In genomic region chr5:173057062-173057924, GRCh38 we compare ENCODE assay signal across 8 cellular contexts. TPM values are rescaled to one million over a fixed set of nuclear protein-coding genes. Genes with fewer than 3 reads are reported as not detected.
DNase-seq lines count a peak whose midpoint lies in the region; ATAC-seq, FAIRE-seq and TF ChIP-seq lines count a peak whose summit lies in the region.

No MANE protein-coding gene starts in this region.

- H3K27ac ChIP-seq in astrocyte (ENCODE audit: low read depth, low read length), result peak overlapping the region; percentile 93
- H3K27ac ChIP-seq in rectal smooth muscle tissue (ENCODE audit: low read depth, low read length), result peak overlapping the region; percentile 91
- peak overlapping the region; percentile 18 to 88 for H3K27ac ChIP-seq in aorta (ENCODE audit: low read depth in 1 of 2, low read length in 2 of 2)

- H4K20me1 ChIP-seq in astrocyte (ENCODE audit: insufficient read depth, low read length), result no peaks in the 10 kb centered on the region

- TF ChIP-seq CTCF in astrocyte (IDR thresholded peaks at IDR 0.05; ENCODE audit: insufficient read depth, low read depth, low read length), result no peak

- intact Hi-C loops in aorta (cut with DNase I), result loop anchor here (2.0 to 10.0 kb wide), 5 partner anchors 40 to 88 kb away; partner anchors contain the start of genes ATP6V0E1 (in 2 of the 2) and BNIP1 (in 2 of the 2)

- H2AFZ ChIP-seq in astrocyte (ENCODE audit: low read depth, low read length), result peak overlapping the region; percentile 90

- no peaks in the 10 kb centered on the region for H3K36me3 Mint-ChIP-seq in astrocyte (ENCODE audit: low read depth, unreplicated experiment)

- FAIRE-seq in GM18507 (lab: Jason Lieb, UNC) (peak; percentile 96), astrocyte (lab: Jason Lieb, UNC) (no peak)

- peaks cover 5% of the 10 kb centered on the region for H3K79me2 ChIP-seq in astrocyte (ENCODE audit: insufficient read depth, low read length)

- H3K27me3 Mint-ChIP-seq in astrocyte (ENCODE audit: low read depth, unreplicated experiment), result no peaks in the 10 kb centered on the region

- ATAC-seq in HG02973 (IDR thresholded peaks at IDR 0.05; ENCODE audit: unreplicated experiment) (peak; percentile 75), aorta (ENCODE audit: low FRiP score) (peak; percentile 98)

- peak; percentile 95 for DNase-seq in GM18507 (ENCODE audit: extremely low spot score, insufficient read length, low read depth)
- DNase-seq in NCI-H1930 (lab: John Stamatoyannopoulos, UW), result peak; percentile 88 to 93
- DNase-seq in T-helper 22 cell (ENCODE audit: low read depth), result peak; percentile 98
- DNase-seq in astrocyte (ENCODE audit: low read depth), result peak; percentile 93
- peak; percentile 99 for DNase-seq in hepatic stellate cell (ENCODE audit: low spot score)
- DNase-seq in aorta, result peak; percentile 100

- H3K36me3 ChIP-seq in astrocyte (ENCODE audit: insufficient read depth, low read length) (no peaks in the 10 kb centered on the region), rectal smooth muscle tissue (ENCODE audit: control insufficient read depth, insufficient read depth, low read length) (no peaks in the 10 kb centered on the region), aorta (ENCODE audit: control insufficient read depth in 1 of 2, insufficient read depth in 2 of 2, low read length in 1 of 2) (no peaks in the 10 kb centered on the region)

- H3K4me1 Mint-ChIP-seq in astrocyte (ENCODE audit: low read depth, unreplicated experiment), result no peaks in the 10 kb centered on the region

- no peaks in the 10 kb centered on the region for H3K9me3 Mint-ChIP-seq in astrocyte (ENCODE audit: unreplicated experiment)

- peak overlapping the region; percentile 93 for H3K4me3 Mint-ChIP-seq in astrocyte (ENCODE audit: unreplicated experiment)

- no peaks in the 10 kb centered on the region for H3K9me3 ChIP-seq in astrocyte (ENCODE audit: insufficient read depth, low read depth, low read length)
- no peaks in the 10 kb centered on the region for H3K9me3 ChIP-seq in aorta (ENCODE audit: control insufficient read depth, low read length)

- WGBS in aorta, 2 donors, result 0 to 1% methylated on average over 27 to 38 of the region's 38 CpGs

- peak overlapping the region; percentile 90 for H3K4me2 ChIP-seq in astrocyte (ENCODE audit: low read length)

- H3K27me3 ChIP-seq in astrocyte (ENCODE audit: insufficient read depth, low read length) (no peaks in the 10 kb centered on the region), rectal smooth muscle tissue (ENCODE audit: control insufficient read depth, insufficient read depth, low read length) (no peaks in the 10 kb centered on the region), aorta (ENCODE audit: control insufficient read depth in 1 of 2, insufficient read depth in 2 of 2, low read length in 1 of 2) (no peaks in the 10 kb centered on the region)

- peak overlapping the region; percentile 96 for H3K27ac Mint-ChIP-seq in astrocyte (ENCODE audit: unreplicated experiment)

- H3K4me1 ChIP-seq in astrocyte (ENCODE audit: insufficient read depth, low read length) (peaks cover 24% of the 10 kb centered on the region), rectal smooth muscle tissue (ENCODE audit: control insufficient read depth, insufficient read depth, low read length) (peaks cover 12% of the 10 kb centered on the region), aorta (ENCODE audit: control insufficient read depth in 1 of 2, insufficient read depth in 2 of 2, low read length in 2 of 2) (peaks cover 0 to 2% of the 10 kb centered on the region in 2 donors)

- H3K9ac ChIP-seq in astrocyte (ENCODE audit: low read length), result peak overlapping the region; percentile 97
- peak overlapping the region; percentile 47 for H3K9ac ChIP-seq in rectal smooth muscle tissue (ENCODE audit: low read length)

- H3K4me3 ChIP-seq in astrocyte (ENCODE audit: insufficient read depth, low read depth, low read length), result peak overlapping the region; percentile 92
- peak overlapping the region; percentile 95 for H3K4me3 ChIP-seq in rectal smooth muscle tissue (ENCODE audit: low read length)
- peak overlapping the region; percentile 93 to 98 for H3K4me3 ChIP-seq in aorta (ENCODE audit: low read length in 2 of 2)

RNA-seq across cellular contexts. Expression of gene CREBRF, which starts 1.1 kb away (rescaled TPM):
- 10.0 and 10.1 TPM in 2 replicates for total RNA-seq in astrocyte
- 10 to 100 TPM; 36.0 to 61.1 TPM for total RNA-seq in aorta
- polyA plus RNA-seq in aorta, result 1 to 10 TPM; 6.6 to 9.6 TPM

Comparison
In these comparisons a context has a peak if more than half of its experiments do, and no peak if none do; other contexts are left out.
1. Peak in every context shown above with its lines: DNase-seq, ATAC-seq, H3K4me3 ChIP-seq and H3K27ac ChIP-seq.